15 cellular contexts compared by ENCODE assay signal in genomic region chr10:120987359-120987758, GRCh38.
A peak's percentile ranks its signal among the peaks of the same experiment; 100 is the strongest.
DNase-seq lines count a peak whose midpoint lies in the region; ATAC-seq and TF ChIP-seq lines count a peak whose summit lies in the region.
"Had no signal": no experiment of that assay in that cellular context is flagged by ENCODE, and none has a peak within 500 bp of the region (broad histone marks: within the 10 kb centered on the region; RNA-seq: fewer than 3 reads in every experiment).

No MANE protein-coding gene starts in this region.

- intact Hi-C loops in Calu3 (cut with micrococcal nuclease; ENCODE audit: unreplicated experiment) = no loop called here

- peaks cover 6% of the 10 kb centered on the region for H3K9me3 Mint-ChIP-seq in Calu3 (ENCODE audit: low read depth, unreplicated experiment)
- peaks cover 0 to 19% (median 6%) of the 10 kb centered on the region in 6 donors for H3K9me3 Mint-ChIP-seq in immature natural killer cell
- peaks cover 4 to 13% (median 9%) of the 10 kb centered on the region in 5 donors for H3K9me3 Mint-ChIP-seq in CD8-positive, alpha-beta memory T cell

- no peaks in the 10 kb centered on the region for H3K9me3 ChIP-seq in CD8-positive, alpha-beta memory T cell (ENCODE audit: low read length)

- H3K36me3 Mint-ChIP-seq in Calu3 (ENCODE audit: insufficient read depth, unreplicated experiment) (no peaks in the 10 kb centered on the region), immature natural killer cell (peaks cover 0 to 4% (median 0%) of the 10 kb centered on the region in 3 donors)
- H3K36me3 Mint-ChIP-seq in CD8-positive, alpha-beta memory T cell = no peaks in the 10 kb centered on the region

- TF ChIP-seq CTCF in Calu3 (IDR thresholded peaks at IDR 0.05; ENCODE audit: unreplicated experiment) = no peak

- POLR2A ChIA-PET in CD8-positive, alpha-beta memory T cell (lab: Charles Lee) = no interaction called here

- DNase-seq in Calu3 (no peak), NCI-H524 treated with DMSO at 0.1 percent for 48 hours (lab: John Stamatoyannopoulos, UW) (peak; percentile 45), immature natural killer cell (peak in 1 of 3 donors; percentile 33), NCI-H2227 (lab: John Stamatoyannopoulos, UW; ENCODE audit: unreplicated experiment) (no peak), GDM1 (lab: John Stamatoyannopoulos, UW) (no peak)
- DNase-seq in CD8-positive, alpha-beta memory T cell = no peak
- DNase-seq: activated CD8-positive, alpha-beta memory T cell treated with anti-CD3 and anti-CD28 coated beads for 24 hours; DMS 273 treated with DMSO at 0.1 percent for 48 hours; IMR-90; NCI-H1105; stimulated activated CD4-positive, alpha-beta T cell treated with anti-CD3 and anti-CD28 coated beads, Interleukin-15, amount 100 ng/mL, for 24 hours had no signal

- no TSS peak for BruUV-seq in Calu3 (replicated peaks; lab: Mats Ljungman, UMichigan)

- H3K27ac Mint-ChIP-seq in Calu3 (ENCODE audit: unreplicated experiment) (peak overlapping the region; percentile 19), immature natural killer cell (peak overlapping the region; percentile 64 to 92 (median 89))
- peak overlapping the region in 4 of 8 donors; percentile 27 to 95 (median 82) for H3K27ac Mint-ChIP-seq in CD8-positive, alpha-beta memory T cell
- H3K27ac Mint-ChIP-seq: dendritic cell treated with granulocyte-macrophage colony-stimulating factor and Interleukin-4, amounts not matched to agents 40 ng/mL and 50 ng/mL, for 4 days had no signal

- H3K4me1 Mint-ChIP-seq in Calu3 (ENCODE audit: low read depth, unreplicated experiment) (peaks cover 30% of the 10 kb centered on the region), immature natural killer cell (peaks cover 20 to 37% of the 10 kb centered on the region in 2 donors)
- H3K4me1 Mint-ChIP-seq in CD8-positive, alpha-beta memory T cell = peaks cover 7 to 13% (median 8%) of the 10 kb centered on the region in 3 donors

- CTCF ChIA-PET in Calu3 (lab: Charles Lee) = no interaction called here
- CTCF ChIA-PET in CD8-positive, alpha-beta memory T cell (lab: Charles Lee) = no interaction called here

- H3K4me3 Mint-ChIP-seq in Calu3 (ENCODE audit: low read depth, unreplicated experiment) = no peak overlapping the region
- H3K4me3 Mint-ChIP-seq in immature natural killer cell = peak overlapping the region; percentile 41 to 81 (median 67)
- H3K4me3 Mint-ChIP-seq in CD8-positive, alpha-beta memory T cell = peak overlapping the region in 2 of 7 donors; percentile 24 to 59
- H3K4me3 Mint-ChIP-seq: dendritic cell treated with granulocyte-macrophage colony-stimulating factor and Interleukin-4, amounts not matched to agents 40 ng/mL and 50 ng/mL, for 4 days had no signal

- H3K36me3 ChIP-seq in CD8-positive, alpha-beta memory T cell (ENCODE audit: insufficient read depth, low read length) = no peaks in the 10 kb centered on the region

- ATAC-seq in GM21515 (IDR thresholded peaks at IDR 0.05; ENCODE audit: unreplicated experiment) (peak; percentile 55), GM21447 (IDR thresholded peaks at IDR 0.05; ENCODE audit: unreplicated experiment) (no peak)

- H3K27me3 ChIP-seq in CD8-positive, alpha-beta memory T cell (ENCODE audit: insufficient read depth, low read length, poor library complexity, severe bottlenecking) = no peaks in the 10 kb centered on the region

- H3K27ac ChIP-seq in CD8-positive, alpha-beta memory T cell (ENCODE audit: low read depth, low read length) = no peak overlapping the region
- H3K27ac ChIP-seq: SK-N-MC had no signal

- H3K27me3 Mint-ChIP-seq in Calu3 (ENCODE audit: unreplicated experiment) = no peaks in the 10 kb centered on the region
- peaks cover 2 to 7% (median 6%) of the 10 kb centered on the region in 3 donors for H3K27me3 Mint-ChIP-seq in immature natural killer cell (ENCODE audit: low read depth in 3 of 3)
- peaks cover 8 to 18% of the 10 kb centered on the region in 2 donors for H3K27me3 Mint-ChIP-seq in CD8-positive, alpha-beta memory T cell

- H3K4me3 ChIP-seq in CD8-positive, alpha-beta memory T cell (ENCODE audit: low read length) = no peak overlapping the region
- H3K4me3 ChIP-seq: SK-N-MC had no signal

- no peaks in the 10 kb centered on the region for H3K4me1 ChIP-seq in CD8-positive, alpha-beta memory T cell (ENCODE audit: insufficient read depth, low read length)
